ENCODE assay signal across 25 cellular contexts in the genomic region with DNA sequence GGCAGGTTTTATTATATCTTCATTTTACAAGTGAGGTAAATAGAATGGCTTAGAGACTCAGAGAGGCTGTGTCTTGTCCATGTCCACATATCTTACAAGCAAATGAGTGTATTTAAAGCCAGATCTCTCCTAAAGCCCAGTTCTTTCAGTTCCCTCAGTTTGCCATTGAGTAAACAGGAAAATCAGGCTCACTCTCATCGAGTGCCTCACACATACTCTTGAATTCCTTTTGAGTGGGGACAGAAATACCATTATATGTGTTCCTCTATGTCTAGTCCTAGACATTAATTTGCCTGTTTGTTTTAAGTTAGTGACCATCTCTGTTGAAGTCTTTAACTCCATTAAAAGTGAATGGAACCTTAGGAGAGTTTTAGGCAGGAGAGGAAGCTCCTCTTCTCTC. TPM values are rescaled to one million over a fixed set of nuclear protein-coding genes. Genes with fewer than 3 reads are reported as not detected.
DNase-seq lines count a peak whose midpoint lies in the region; ATAC-seq and TF ChIP-seq lines count a peak whose summit lies in the region.
"Had no signal": no experiment of that assay in that cellular context is flagged by ENCODE, and none has a peak within 500 bp of the region (broad histone marks: within the 10 kb centered on the region; RNA-seq: fewer than 3 reads in every experiment).

No MANE protein-coding gene starts in this region.

- no peak overlapping the region for H3K4me3 ChIP-seq in epithelial cell of esophagus (ENCODE audit: low read length)
- H3K4me3 ChIP-seq in upper lobe of right lung = no peak overlapping the region
- H3K4me3 ChIP-seq: A549 had no signal

- peaks cover 24% of the 10 kb centered on the region for H3K36me3 Mint-ChIP-seq in activated naive CD8-positive, alpha-beta T cell treated with anti-CD3 and anti-CD28 coated beads, Interleukin-2, amount 50 U/mL, for 24 hours (ENCODE audit: low read depth)
- H3K36me3 Mint-ChIP-seq in activated naive CD8-positive, alpha-beta T cell treated with anti-CD3 and anti-CD28 coated beads for 36 hours = peaks cover 27% of the 10 kb centered on the region

- ATAC-seq in activated naive CD8-positive, alpha-beta T cell treated with anti-CD3 and anti-CD28 coated beads, Interleukin-2, amount 50 U/mL, for 24 hours = no peak
- ATAC-seq in upper lobe of right lung = peak; percentile 36
- ATAC-seq: A549, Panc1 had no signal

- no peaks in the 10 kb centered on the region for H3K27me3 ChIP-seq in upper lobe of right lung

- peak overlapping the region; percentile 23 for H3K27ac Mint-ChIP-seq in activated naive CD8-positive, alpha-beta T cell treated with anti-CD3 and anti-CD28 coated beads, Interleukin-2, amount 50 U/mL, for 24 hours
- no peak overlapping the region for H3K27ac Mint-ChIP-seq in activated naive CD8-positive, alpha-beta T cell treated with anti-CD3 and anti-CD28 coated beads for 36 hours

- no peaks in the 10 kb centered on the region for H3K9me3 Mint-ChIP-seq in activated naive CD8-positive, alpha-beta T cell treated with anti-CD3 and anti-CD28 coated beads, Interleukin-2, amount 50 U/mL, for 24 hours
- H3K9me3 Mint-ChIP-seq in activated naive CD8-positive, alpha-beta T cell treated with anti-CD3 and anti-CD28 coated beads for 36 hours = peaks cover 3% of the 10 kb centered on the region
- H3K9me3 Mint-ChIP-seq: CD4-positive, alpha-beta memory T cell had no signal

- no peaks in the 10 kb centered on the region for H3K27me3 Mint-ChIP-seq in activated naive CD8-positive, alpha-beta T cell treated with anti-CD3 and anti-CD28 coated beads, Interleukin-2, amount 50 U/mL, for 24 hours
- H3K27me3 Mint-ChIP-seq in activated naive CD8-positive, alpha-beta T cell treated with anti-CD3 and anti-CD28 coated beads for 36 hours = no peaks in the 10 kb centered on the region
- H3K27me3 Mint-ChIP-seq: CD4-positive, alpha-beta memory T cell had no signal

- peak overlapping the region; percentile 47 for H3K27ac ChIP-seq in KOPT-K1 (ENCODE audit: low read depth, low read length, poor library complexity, severe bottlenecking)
- no peak overlapping the region for H3K27ac ChIP-seq in upper lobe of right lung
- no peak overlapping the region for H3K27ac ChIP-seq in caudate nucleus (ENCODE audit: low read depth, low read length)
- H3K27ac ChIP-seq: A549, HL-60, RWPE1 had no signal

- no peak for DNase-seq in activated naive CD8-positive, alpha-beta T cell treated with anti-CD3 and anti-CD28 coated beads, Interleukin-2, amount 50 U/mL, for 24 hours
- DNase-seq in activated naive CD8-positive, alpha-beta T cell treated with anti-CD3 and anti-CD28 coated beads for 36 hours = no peak
- DNase-seq in epithelial cell of esophagus (ENCODE audit: low read depth) = peak; percentile 2
- no peak for DNase-seq in upper lobe of right lung
- no peak for DNase-seq in posterior cingulate gyrus
- DNase-seq in caudate nucleus (lab: John Stamatoyannopoulos, UW) = no peak
- no peak for DNase-seq in UCSD-AML1 (lab: John Stamatoyannopoulos, UW; ENCODE audit: unreplicated experiment)
- DNase-seq: C1 segment of cervical spinal cord; Caco-2; CD4-positive, alpha-beta memory T cell; DMS 273 treated with DMSO at 0.1 percent for 48 hours; DMS79; GF-D8; Kasumi-1; NCI-H1105; NCI-H1436 treated with DMSO at 0.1 percent for 48 hours; NCI-H187 treated with DMSO at 0.1 percent for 48 hours; NCI-H446; NCI-H526 treated with DMSO at 0.1 percent for 48 hours; SHP77 had no signal

- H3K9me3 ChIP-seq in KOPT-K1 (ENCODE audit: insufficient read depth, low read length, poor library complexity, severe bottlenecking) (no peaks in the 10 kb centered on the region), upper lobe of right lung (no peaks in the 10 kb centered on the region)
- H3K9me3 ChIP-seq: A549, Caco-2 had no signal

- H3K4me1 ChIP-seq in upper lobe of right lung = peaks cover 4% of the 10 kb centered on the region
- H3K4me1 ChIP-seq: A549, Caco-2 had no signal

- H3K4me1 Mint-ChIP-seq in activated naive CD8-positive, alpha-beta T cell treated with anti-CD3 and anti-CD28 coated beads, Interleukin-2, amount 50 U/mL, for 24 hours = peaks cover 53% of the 10 kb centered on the region
- H3K4me1 Mint-ChIP-seq in activated naive CD8-positive, alpha-beta T cell treated with anti-CD3 and anti-CD28 coated beads for 36 hours = peaks cover 48% of the 10 kb centered on the region

- H3K4me3 Mint-ChIP-seq in activated naive CD8-positive, alpha-beta T cell treated with anti-CD3 and anti-CD28 coated beads, Interleukin-2, amount 50 U/mL, for 24 hours = no peak overlapping the region
- H3K4me3 Mint-ChIP-seq in activated naive CD8-positive, alpha-beta T cell treated with anti-CD3 and anti-CD28 coated beads for 36 hours = no peak overlapping the region
- H3K4me3 Mint-ChIP-seq: CD4-positive, alpha-beta memory T cell had no signal

- TF ChIP-seq CTCF in epithelial cell of esophagus (IDR thresholded peaks at IDR 0.05; ENCODE audit: insufficient read depth, low read depth, low read length, missing control alignments) = no peak
- no peak for TF ChIP-seq CTCF in upper lobe of right lung (IDR thresholded peaks at IDR 0.05)

- intact Hi-C loops in upper lobe of right lung (cut with DNase I) = no loop called here
- intact Hi-C loops in posterior cingulate gyrus (cut with DNase I) = no loop called here

- H3K36me3 ChIP-seq in KOPT-K1 (ENCODE audit: insufficient read depth, low read length) = peaks cover 35% of the 10 kb centered on the region
- H3K36me3 ChIP-seq in upper lobe of right lung = peaks cover 14% of the 10 kb centered on the region

RNA-seq across cellular contexts. Expression of gene BPTF, which starts 40.1 kb away (rescaled TPM):
- total RNA-seq in activated naive CD8-positive, alpha-beta T cell treated with anti-CD3 and anti-CD28 coated beads for 36 hours = 10 to 100 TPM; 69.7 to 77.0 TPM
- 91.8 TPM for total RNA-seq in upper lobe of right lung
